ENCODE assay signal across 8 cellular contexts in the genomic region with DNA sequence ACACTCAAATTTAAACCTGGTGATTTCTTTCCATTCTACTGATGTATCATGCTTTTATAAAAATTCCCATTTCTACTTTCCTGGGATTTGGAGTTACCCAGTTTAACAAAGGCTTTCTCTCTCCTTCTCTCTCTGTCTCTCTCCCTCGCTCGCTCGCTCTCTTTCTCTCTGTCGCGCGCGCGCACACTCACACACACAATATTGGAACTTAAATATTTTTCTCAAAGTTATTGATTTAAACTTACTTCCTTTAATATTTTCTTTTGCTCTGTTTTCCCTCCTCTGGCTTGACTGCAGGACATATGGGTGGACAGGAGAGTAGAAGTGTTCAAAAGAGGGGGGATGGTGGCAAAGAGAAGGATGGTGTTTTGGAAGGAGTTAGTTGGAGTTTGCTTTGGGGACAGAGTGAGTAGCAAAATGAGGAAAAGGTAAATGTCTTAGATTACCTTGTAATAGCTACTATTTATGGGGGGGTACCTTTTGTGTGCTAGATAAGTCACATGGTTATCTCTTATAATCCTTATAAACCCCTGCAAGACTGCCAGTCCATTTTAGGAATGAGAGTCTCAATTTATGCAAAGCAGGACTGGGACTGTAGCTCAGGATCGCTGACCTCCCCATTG. TPM values are rescaled to one million over a fixed set of nuclear protein-coding genes. Genes with fewer than 3 reads are reported as not detected.
DNase-seq lines count a peak whose midpoint lies in the region; ATAC-seq and TF ChIP-seq lines count a peak whose summit lies in the region.

No MANE protein-coding gene starts in this region.

- H3K27me3 Mint-ChIP-seq in central memory CD8-positive, alpha-beta T cell, result no peaks in the 10 kb centered on the region

- peak; percentile 9 for DNase-seq in GM10248 (ENCODE audit: extremely low spot score)
- DNase-seq in NCI-H2171 treated with DMSO at 0.1 percent for 48 hours (lab: John Stamatoyannopoulos, UW), result peak; percentile 42
- no peak for DNase-seq in central memory CD8-positive, alpha-beta T cell (ENCODE audit: low spot score in 2 of 2)
- peak in 2 of 3 donors; percentile 46 to 55 for DNase-seq in mucosa of descending colon
- no peak for DNase-seq in NCI-H774 (lab: John Stamatoyannopoulos, UW)
- no peak for DNase-seq in NCI-H187 (lab: John Stamatoyannopoulos, UW)
- no peak for DNase-seq in NK-92 (lab: John Stamatoyannopoulos, UW; ENCODE audit: unreplicated experiment)

- peak overlapping the region; percentile 82 for H3K27ac Mint-ChIP-seq in central memory CD8-positive, alpha-beta T cell (ENCODE audit: low read depth)

- H3K9me3 Mint-ChIP-seq in central memory CD8-positive, alpha-beta T cell, result peaks cover 5% of the 10 kb centered on the region

- H3K4me1 Mint-ChIP-seq in central memory CD8-positive, alpha-beta T cell, result peaks cover 38% of the 10 kb centered on the region

- H3K36me3 ChIP-seq in mucosa of descending colon (ENCODE audit: low read depth), result no peaks in the 10 kb centered on the region

- intact Hi-C loops in mucosa of descending colon (cut with DNase I, micrococcal nuclease), result no loop called here

- CTCF ChIA-PET in GM10248 (lab: Yijun Ruan, JAX), result interaction anchor here (0.8 to 1.3 kb wide), 3 partner anchors 25 to 45 kb away, joined by 3 to 4 read pairs (median 3); no protein-coding TSS in a partner anchor

- H3K4me3 ChIP-seq in mucosa of descending colon, result peak overlapping the region; percentile 69

- POLR2A ChIA-PET in GM10248 (lab: Yijun Ruan, JAX), result interaction anchor here (0.6 to 1.1 kb wide), 4 partner anchors 12 to 64 kb away, joined by 4 to 9 read pairs (median 4); a partner anchor contains a TSS

- no peak for TF ChIP-seq CTCF in GM10248 (IDR thresholded peaks at IDR 0.05; ENCODE audit: control extremely low read depth, extremely low read depth, low read depth, missing control alignments)
- no peak for TF ChIP-seq CTCF in mucosa of descending colon (IDR thresholded peaks at IDR 0.05)

- no peak for ATAC-seq in central memory CD8-positive, alpha-beta T cell (replicated peaks; ENCODE audit: extremely low read depth, poor library complexity, severe bottlenecking)
- ATAC-seq in mucosa of descending colon, result no peak
- no peak for ATAC-seq in HG02588 (IDR thresholded peaks at IDR 0.05; ENCODE audit: unreplicated experiment)

- no peaks in the 10 kb centered on the region for H3K9me3 ChIP-seq in mucosa of descending colon

- H3K36me3 Mint-ChIP-seq in central memory CD8-positive, alpha-beta T cell (ENCODE audit: insufficient read depth), result peaks cover 15% of the 10 kb centered on the region

- peaks cover 22% of the 10 kb centered on the region for H3K4me1 ChIP-seq in mucosa of descending colon (ENCODE audit: low read depth)

- H3K4me3 Mint-ChIP-seq in central memory CD8-positive, alpha-beta T cell, result peak overlapping the region; percentile 82

RNA-seq across cellular contexts. Expression of a gene that starts 0.9 kb away (rescaled TPM):
- total RNA-seq in mucosa of descending colon, result 100 to 1,000 TPM in 2 of 3 donors, 10 to 100 TPM in 1; 76.1 to 130 (median 115) TPM

RNA-seq across cellular contexts. Expression of a gene that starts 46.1 kb away (rescaled TPM):
- 10 to 100 TPM; 12.7 to 15.3 (median 14.1) TPM for total RNA-seq in mucosa of descending colon

Comparison
In these comparisons a context has a peak if more than half of its experiments do, and no peak if none do; other contexts are left out.
1. DNase-seq: peak in GM10248 (single experiment), NCI-H2171 treated with DMSO at 0.1 percent for 48 hours (single experiment) and mucosa of descending colon (2 of 3); none in central memory CD8-positive, alpha-beta T cell (0 of 2), NCI-H774 (single experiment), NCI-H187 (0 of 2) and NK-92 (single experiment).